In the genomic region with DNA sequence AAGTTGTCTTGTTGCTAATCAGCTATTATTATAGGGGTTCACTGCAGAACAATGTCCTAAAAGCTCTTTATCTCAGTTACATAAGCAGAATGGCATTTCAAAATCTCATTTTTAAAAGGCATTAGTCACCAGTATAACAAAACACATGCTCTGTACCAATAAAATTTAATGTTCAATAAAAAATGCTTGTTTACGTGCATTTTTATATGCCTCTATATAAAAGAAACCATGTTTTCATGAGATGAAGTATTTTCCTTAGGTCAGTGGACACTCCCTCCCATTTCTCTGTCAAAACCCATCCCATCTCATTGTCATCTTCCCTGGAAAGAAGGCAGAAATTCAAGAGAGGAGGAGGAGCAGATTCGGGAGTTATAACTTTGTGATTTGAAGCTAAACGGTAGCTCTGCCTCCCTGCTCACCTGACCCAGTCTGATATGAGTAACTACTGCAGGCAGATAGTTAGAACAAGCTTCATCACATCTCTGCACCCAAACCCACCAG, we compare ENCODE assay signal across 18 cellular contexts.
DNase-seq lines count a peak whose midpoint lies in the region; ATAC-seq and TF ChIP-seq lines count a peak whose summit lies in the region.
"Had no signal": no experiment of that assay in that cellular context is flagged by ENCODE, and none has a peak within 500 bp of the region (broad histone marks: within the 10 kb centered on the region; RNA-seq: fewer than 3 reads in every experiment).

No MANE protein-coding gene starts in this region.

- peak overlapping the region; percentile 19; the same call in 1 of the 2 replicates for H3K9ac ChIP-seq in SK-N-SH

- ATAC-seq in heart left ventricle (no peak), thoracic aorta (ENCODE audit: insufficient number of reproducible peaks, low FRiP score, low read depth) (no peak), HG02571 (IDR thresholded peaks at IDR 0.05; ENCODE audit: unreplicated experiment) (no peak)
- ATAC-seq: activated T-helper 17 cell treated with anti-CD3 and anti-CD28 coated beads, Interleukin-2, amount 50 U/mL, for 72 hours; body of pancreas; HepG2; lower lobe of right lung had no signal

- in situ Hi-C loops in ACHN (cut with HindIII; ENCODE audit: low pct_ligation_motif_present, low pct_unique_long_range_greater_than_20kb, low sequenced_read_pairs), result no loop called here

- CTCF ChIA-PET in SK-N-SH (lab: Yijun Ruan, JAX), result interaction anchor here (1.2 to 1.3 kb wide), 3 partner anchors 13 to 257 kb away, joined by 3 to 6 read pairs (median 3); no protein-coding TSS in a partner anchor

- peaks cover 0 to 42% (median 14%) of the 10 kb centered on the region in 12 donors for H3K4me1 ChIP-seq in heart left ventricle
- H3K4me1 ChIP-seq in SK-N-SH (ENCODE audit: control insufficient read depth in 1 of 2, insufficient read depth in 2 of 2, low read depth in 1 of 2, low read length in 1 of 2), result peaks cover 14 to 31% of the 10 kb centered on the region in 2 experiments
- peaks cover 13 to 47% of the 10 kb centered on the region in 2 donors for H3K4me1 ChIP-seq in thoracic aorta (ENCODE audit: control insufficient read depth in 1 of 2, low read depth in 2 of 2)
- H3K4me1 ChIP-seq: lower lobe of right lung had no signal

- TF ChIP-seq RAD21 in SK-N-SH (IDR thresholded peaks at IDR 0.05; ENCODE audit: low read length), result no peak

- TF ChIP-seq POLR2A in heart left ventricle (IDR thresholded peaks at IDR 0.05), result no peak

- DNase-seq in heart left ventricle, result no peak
- no peak for DNase-seq in cardiac septum (ENCODE audit: low spot score)
- no peak for DNase-seq in SK-N-SH
- peak; percentile 75 for DNase-seq in fibroblast of pulmonary artery (ENCODE audit: low read depth)
- no peak for DNase-seq in thoracic aorta (ENCODE audit: low spot score)
- DNase-seq in ACHN, result no peak
- no peak for DNase-seq in NCI-H446 treated with DMSO at 0.1 percent for 48 hours (lab: John Stamatoyannopoulos, UW)
- DNase-seq: activated CD4-positive, alpha-beta memory T cell treated with anti-CD3 and anti-CD28 coated beads for 36 hours; body of pancreas; Calu3; hypothalamus; lower lobe of right lung; NCI-H1105 treated with DMSO at 0.1 percent for 48 hours; NCI-H526; SHP77 had no signal

- no peaks in the 10 kb centered on the region for H3K36me3 ChIP-seq in heart left ventricle
- no peaks in the 10 kb centered on the region for H3K36me3 ChIP-seq in SK-N-SH (replicated peaks in 1 of 2; ENCODE audit: control insufficient read depth in 1 of 2, insufficient read depth in 2 of 2, low read length in 1 of 2)
- no peaks in the 10 kb centered on the region for H3K36me3 ChIP-seq in thoracic aorta
- H3K36me3 ChIP-seq: lower lobe of right lung had no signal

- peak overlapping the region in 8 of 12 donors; percentile 20 to 84 (median 66) for H3K27ac ChIP-seq in heart left ventricle
- peak overlapping the region in 1 of 2 experiments; percentile 73; a peak in 3 of 4 replicates for H3K27ac ChIP-seq in SK-N-SH (ENCODE audit: low read depth in 2 of 2, low read length in 1 of 2)
- H3K27ac ChIP-seq in thoracic aorta, result peak overlapping the region; percentile 74 to 82
- H3K27ac ChIP-seq: lower lobe of right lung had no signal

- no peak overlapping the region for H3K4me3 ChIP-seq in heart left ventricle
- H3K4me3 ChIP-seq in SK-N-SH (ENCODE audit: low read depth in 2 of 2, low read length in 1 of 2), result no peak overlapping the region
- H3K4me3 ChIP-seq in fibroblast of pulmonary artery (replicated peaks; ENCODE audit: low read depth, low read length), result no peak overlapping the region
- no peak overlapping the region for H3K4me3 ChIP-seq in thoracic aorta
- H3K4me3 ChIP-seq: body of pancreas, lower lobe of right lung had no signal

- peak overlapping the region; percentile 27 for H3K4me2 ChIP-seq in SK-N-SH

- H4K20me1 ChIP-seq in SK-N-SH (ENCODE audit: insufficient read depth), result no peaks in the 10 kb centered on the region

- H3K27me3 ChIP-seq in heart left ventricle (no peaks in the 10 kb centered on the region), SK-N-SH (ENCODE audit: insufficient read depth) (no peaks in the 10 kb centered on the region), thoracic aorta (replicated peaks; ENCODE audit: insufficient read depth) (no peaks in the 10 kb centered on the region)
- H3K27me3 ChIP-seq: body of pancreas had no signal

- peaks cover 11% of the 10 kb centered on the region for H3F3A ChIP-seq in SK-N-SH (replicated peaks; ENCODE audit: insufficient read depth)

- 44 to 57% (median 53%) methylated on average over 3 of the region's 3 CpGs for WGBS in heart left ventricle, 4 donors
- 67% methylated on average over 3 of the region's 3 CpGs for WGBS in SK-N-SH (ENCODE audit: low lambda C conversion rate)

- POLR2A ChIA-PET in SK-N-SH (lab: Yijun Ruan, JAX), result no interaction called here

- H3K9me3 ChIP-seq in heart left ventricle, result no peaks in the 10 kb centered on the region
- H3K9me3 ChIP-seq in SK-N-SH, result no peaks in the 10 kb centered on the region
- H3K9me3 ChIP-seq in thoracic aorta, result no peaks in the 10 kb centered on the region
- H3K9me3 ChIP-seq: body of pancreas, lower lobe of right lung had no signal

- no peaks in the 10 kb centered on the region for H3K9me2 ChIP-seq in SK-N-SH

- no peak overlapping the region for H2AFZ ChIP-seq in SK-N-SH (ENCODE audit: low read depth)

- peak in 1 of 2 experiments; percentile 63; a peak in 1 of 4 replicates for TF ChIP-seq EP300 in SK-N-SH (IDR thresholded peaks at IDR 0.05; ENCODE audit: borderline replicate concordance in 1 of 2, low read depth in 1 of 2, low read length in 1 of 2)

- no peak for TF ChIP-seq CTCF in heart left ventricle (IDR thresholded peaks at IDR 0.05)
- no peak for TF ChIP-seq CTCF in SK-N-SH (IDR thresholded peaks at IDR 0.05)
- no peak for TF ChIP-seq CTCF in fibroblast of pulmonary artery (IDR thresholded peaks at IDR 0.05; ENCODE audit: low read length, missing control alignments)
- TF ChIP-seq CTCF in thoracic aorta (IDR thresholded peaks at IDR 0.05), result no peak

- no peaks in the 10 kb centered on the region for H3K79me2 ChIP-seq in SK-N-SH (ENCODE audit: insufficient read depth)

- intact Hi-C loops in heart left ventricle (cut with DNase I) (no loop called here), cardiac septum (cut with DNase I) (no loop called here)

TF ChIP-seq in SK-N-SH, 30 proteins besides CTCF, POLR2A, EP300 and RAD21 (continues in another document):
- TF ChIP-seq YY1 (IDR thresholded peaks at IDR 0.05; ENCODE audit: low read depth) (no peak), TCF12 (IDR thresholded peaks at IDR 0.05) (peak; percentile 77), RCOR1 (IDR thresholded peaks at IDR 0.05; ENCODE audit: low read length) (no peak), ELF1 (IDR thresholded peaks at IDR 0.05) (no peak), GABPA (IDR thresholded peaks at IDR 0.05; ENCODE audit: low read depth) (no peak), NFIC (IDR thresholded peaks at IDR 0.05; ENCODE audit: borderline replicate concordance) (peak; percentile 67; the same call in 1 of the 2 replicates), RFX5 (IDR thresholded peaks at IDR 0.05; ENCODE audit: low read length) (no peak), TEAD4 (IDR thresholded peaks at IDR 0.05; ENCODE audit: borderline replicate concordance, insufficient read depth) (peak; percentile 69; the same call in 1 of the 2 replicates), EZH2phosphoT487 (IDR thresholded peaks at IDR 0.05; ENCODE audit: borderline replicate concordance, low read depth) (no peak), CHD2 (IDR thresholded peaks at IDR 0.05; ENCODE audit: low read length, partially characterized antibody) (no peak), JUND (IDR thresholded peaks at IDR 0.05) (peak; percentile 67), FOSL2 (IDR thresholded peaks at IDR 0.05; ENCODE audit: borderline replicate concordance, low read depth) (peak; percentile 60; the same call in 1 of the 2 replicates), SIN3A (IDR thresholded peaks at IDR 0.05; ENCODE audit: borderline replicate concordance, low read depth, low read length) (no peak), MAX (IDR thresholded peaks at IDR 0.05; ENCODE audit: low read depth) (peak; percentile 30; the same call in 1 of the 2 replicates), FOXM1 (IDR thresholded peaks at IDR 0.05; ENCODE audit: low read depth) (0 out of 2 replicates have a peak, but pooled peaks have one; percentile 23), SMC3 (IDR thresholded peaks at IDR 0.05; ENCODE audit: low read depth, low read length) (no peak), NRF1 (IDR thresholded peaks at IDR 0.05; ENCODE audit: low read depth, low read length) (no peak), POLR2AphosphoS5 (IDR thresholded peaks at IDR 0.05; ENCODE audit: low read depth, low read length) (no peak)
- TF ChIP-seq, protein P1, sequence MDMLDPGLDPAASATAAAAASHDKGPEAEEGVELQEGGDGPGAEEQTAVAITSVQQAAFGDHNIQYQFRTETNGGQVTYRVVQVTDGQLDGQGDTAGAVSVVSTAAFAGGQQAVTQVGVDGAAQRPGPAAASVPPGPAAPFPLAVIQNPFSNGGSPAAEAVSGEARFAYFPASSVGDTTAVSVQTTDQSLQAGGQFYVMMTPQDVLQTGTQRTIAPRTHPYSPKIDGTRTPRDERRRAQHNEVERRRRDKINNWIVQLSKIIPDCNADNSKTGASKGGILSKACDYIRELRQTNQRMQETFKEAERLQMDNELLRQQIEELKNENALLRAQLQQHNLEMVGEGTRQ (IDR thresholded peaks at IDR 0.05; ENCODE audit: borderline replicate concordance, low read depth, low read length), result no peak
- TF ChIP-seq, protein P2, sequence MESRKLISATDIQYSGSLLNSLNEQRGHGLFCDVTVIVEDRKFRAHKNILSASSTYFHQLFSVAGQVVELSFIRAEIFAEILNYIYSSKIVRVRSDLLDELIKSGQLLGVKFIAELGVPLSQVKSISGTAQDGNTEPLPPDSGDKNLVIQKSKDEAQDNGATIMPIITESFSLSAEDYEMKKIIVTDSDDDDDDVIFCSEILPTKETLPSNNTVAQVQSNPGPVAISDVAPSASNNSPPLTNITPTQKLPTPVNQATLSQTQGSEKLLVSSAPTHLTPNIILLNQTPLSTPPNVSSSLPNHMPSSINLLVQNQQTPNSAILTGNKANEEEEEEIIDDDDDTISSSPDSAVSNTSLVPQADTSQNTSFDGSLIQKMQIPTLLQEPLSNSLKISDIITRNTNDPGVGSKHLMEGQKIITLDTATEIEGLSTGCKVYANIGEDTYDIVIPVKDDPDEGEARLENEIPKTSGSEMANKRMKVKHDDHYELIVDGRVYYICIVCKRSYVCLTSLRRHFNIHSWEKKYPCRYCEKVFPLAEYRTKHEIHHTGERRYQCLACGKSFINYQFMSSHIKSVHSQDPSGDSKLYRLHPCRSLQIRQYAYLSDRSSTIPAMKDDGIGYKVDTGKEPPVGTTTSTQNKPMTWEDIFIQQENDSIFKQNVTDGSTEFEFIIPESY (IDR thresholded peaks at IDR 0.05; ENCODE audit: borderline replicate concordance, low read depth), result no peak
